In genomic region chr3:72080800-72081199, GRCh38 we compare ENCODE assay signal across 24 cellular contexts.
DNase-seq lines count a peak whose midpoint lies in the region; ATAC-seq, FAIRE-seq and TF ChIP-seq lines count a peak whose summit lies in the region.
"Had no signal": no experiment of that assay in that cellular context is flagged by ENCODE, and none has a peak within 500 bp of the region (broad histone marks: within the 10 kb centered on the region; RNA-seq: fewer than 3 reads in every experiment).

No MANE protein-coding gene starts in this region.

- H3K4me3 ChIP-seq in BLaER1 treated with 17β-estradiol and CSF1 and Interleukin-3, amounts not matched to agents 10 nM and 100 nM: no peak overlapping the region
- H3K4me3 ChIP-seq in K562: no peak overlapping the region
- H3K4me3 ChIP-seq: GM23338, Peyer's patch, SK-N-MC had no signal

- in situ Hi-C loops in K562 (cut with MboI): no loop called here

- H3K27ac Mint-ChIP-seq in IgD-negative memory B cell (peak overlapping the region in 2 of 3 donors; percentile 9 to 20), nephron progenitor cell (peak overlapping the region; percentile 25)
- H3K27ac Mint-ChIP-seq: CD4-positive, alpha-beta T cell; GM23338; H9 had no signal

- no peaks in the 10 kb centered on the region for H4K20me1 ChIP-seq in BLaER1 treated with 17β-estradiol and CSF1 and Interleukin-3, amounts not matched to agents 10 nM and 100 nM
- no peaks in the 10 kb centered on the region for H4K20me1 ChIP-seq in K562 (replicated peaks; ENCODE audit: control insufficient read depth, insufficient read depth, low read length)

- POLR2A ChIA-PET in K562 (lab: Yijun Ruan, JAX): no interaction called here

- WGBS in K562 (ENCODE audit: insufficient coverage, low coverage, missing lambda C conversion rate): 31% methylated on average over 5 of the region's 5 CpGs

- H3K4me2 ChIP-seq in BLaER1 treated with 17β-estradiol and CSF1 and Interleukin-3, amounts not matched to agents 10 nM and 100 nM: peak overlapping the region in 10 of 11 experiments; percentile 49 to 86 (median 68); a peak in 19 of 22 replicates
- no peak overlapping the region for H3K4me2 ChIP-seq in K562 (ENCODE audit: insufficient read depth, low read length)
- H3K4me2 ChIP-seq: GM23338 had no signal

- no peak overlapping the region for H2AFZ ChIP-seq in K562 (ENCODE audit: low read depth, low read length)

- DNase-seq in K562 (ENCODE audit: extremely low read depth in 1 of 4, low spot score in 3 of 4) (peak in 3 of 4 experiments; percentile 29 to 58 (median 33)), nephron progenitor cell (no peak), DMS79 (lab: John Stamatoyannopoulos, UW) (no peak), NCI-H345 (lab: John Stamatoyannopoulos, UW) (no peak), DMS79 treated with DMSO at 0.1 percent for 48 hours (lab: John Stamatoyannopoulos, UW) (no peak), SW480 (ENCODE audit: low spot score) (no peak)
- DNase-seq: 8988T; ACHN; CD4-positive, alpha-beta T cell; DMS53; GF-D8; H9; KG1; MM.1S; NCI-H2029; NCI-H526 treated with DMSO at 0.1 percent for 48 hours; OCI-M1; Peyer's patch; SHP77 treated with DMSO at 0.1 percent for 48 hours had no signal

- peak overlapping the region in 3 of 11 experiments; percentile 37 to 74 (median 67); a peak in 5 of 22 replicates for H3K27ac ChIP-seq in BLaER1 treated with 17β-estradiol and CSF1 and Interleukin-3, amounts not matched to agents 10 nM and 100 nM
- no peak overlapping the region for H3K27ac ChIP-seq in K562 (ENCODE audit: extremely low read depth, low read depth, low read length)
- H3K27ac ChIP-seq: Peyer's patch, SK-N-MC had no signal

- BruUV-seq in K562 (replicated peaks; lab: Mats Ljungman, UMichigan): no TSS peak

- peaks cover 21% of the 10 kb centered on the region for H3K27me3 Mint-ChIP-seq in IgD-negative memory B cell
- no peaks in the 10 kb centered on the region for H3K27me3 Mint-ChIP-seq in nephron progenitor cell (ENCODE audit: low read depth, poor library complexity)
- H3K27me3 Mint-ChIP-seq: CD4-positive, alpha-beta T cell had no signal

- H3K9ac ChIP-seq in BLaER1 treated with 17β-estradiol and CSF1 and Interleukin-3, amounts not matched to agents 10 nM and 100 nM: no peak overlapping the region
- no peak overlapping the region for H3K9ac ChIP-seq in K562 (ENCODE audit: insufficient read depth in 1 of 2, low read depth in 2 of 2, low read length in 2 of 2)

- peaks cover 10 to 22% (median 17%) of the 10 kb centered on the region in 11 experiments for H3K9me3 ChIP-seq in BLaER1 treated with 17β-estradiol and CSF1 and Interleukin-3, amounts not matched to agents 10 nM and 100 nM (replicated peaks in 1 of 11)
- H3K9me3 ChIP-seq in K562 (replicated peaks; ENCODE audit: control insufficient read depth, insufficient read depth, low read depth, low read length): no peaks in the 10 kb centered on the region
- H3K9me3 ChIP-seq: Peyer's patch had no signal

- no peaks in the 10 kb centered on the region for H3K9me1 ChIP-seq in K562 (ENCODE audit: control insufficient read depth, insufficient read depth, low read length)

- CTCF ChIA-PET in K562 (lab: Yijun Ruan, JAX; ENCODE audit: low intra/inter-chr PET ratio): no interaction called here

- no peaks in the 10 kb centered on the region for H3K79me2 ChIP-seq in K562 (ENCODE audit: control insufficient read depth, insufficient read depth, low read length)

- H3K4me3 Mint-ChIP-seq in IgD-negative memory B cell (peak overlapping the region in 2 of 4 donors; percentile 30 to 64), nephron progenitor cell (no peak overlapping the region)
- H3K4me3 Mint-ChIP-seq: CD4-positive, alpha-beta T cell; GM23338; H9 had no signal

- 0 out of 22 replicates have a peak, but pooled peaks cover 0 to 2% (median 0%) of the 10 kb centered on the region in 11 experiments for H3K36me3 ChIP-seq in BLaER1 treated with 17β-estradiol and CSF1 and Interleukin-3, amounts not matched to agents 10 nM and 100 nM
- H3K36me3 ChIP-seq in K562 (ENCODE audit: control insufficient read depth, insufficient read depth, low read length): no peaks in the 10 kb centered on the region
- H3K36me3 ChIP-seq: Peyer's patch had no signal

- intact Hi-C loops in K562 (cut with micrococcal nuclease): loop anchor here (10.0 kb wide), 2 partner anchors 76 to 126 kb away; no protein-coding TSS in a partner anchor

- no peaks in the 10 kb centered on the region for H3K36me3 Mint-ChIP-seq in IgD-negative memory B cell
- peaks cover 16% of the 10 kb centered on the region for H3K36me3 Mint-ChIP-seq in nephron progenitor cell (ENCODE audit: low read depth)

- H3K4me1 ChIP-seq in BLaER1 treated with 17β-estradiol and CSF1 and Interleukin-3, amounts not matched to agents 10 nM and 100 nM: peaks cover 56 to 72% (median 65%) of the 10 kb centered on the region in 10 experiments
- H3K4me1 ChIP-seq in K562 (replicated peaks in 1 of 2; ENCODE audit: control insufficient read depth in 2 of 2, insufficient read depth in 2 of 2, low read length in 2 of 2): peaks cover 15 to 34% of the 10 kb centered on the region in 2 experiments

- H3K9me3 Mint-ChIP-seq in IgD-negative memory B cell (no peaks in the 10 kb centered on the region), nephron progenitor cell (peaks cover 20% of the 10 kb centered on the region)
- H3K9me3 Mint-ChIP-seq: CD4-positive, alpha-beta T cell had no signal

- TF ChIP-seq POLR2A in K562 (conservative IDR thresholded peaks at IDR 0.05): no peak

- TF ChIP-seq RAD21 in K562 (CRISPR knock-in tag; conservative IDR thresholded peaks at IDR 0.05 in 1 of 2, IDR thresholded peaks at IDR 0.05 in 1 of 2): no peak

- TF ChIP-seq CTCF in K562 (IDR thresholded peaks at IDR 0.05 in 2 of 3, conservative IDR thresholded peaks at IDR 0.05 in 1 of 3; ENCODE audit: insufficient read depth in 2 of 3, low read depth in 1 of 3, low read length in 3 of 3) (no peak), nephron progenitor cell (IDR thresholded peaks at IDR 0.05) (no peak)

- peak; percentile 92 for TF ChIP-seq EP300 in K562 (IDR thresholded peaks at IDR 0.05; ENCODE audit: low read length)

- H3K4me1 Mint-ChIP-seq in IgD-negative memory B cell (peaks cover 57 to 65% (median 59%) of the 10 kb centered on the region in 3 donors), nephron progenitor cell (peaks cover 66% of the 10 kb centered on the region)

- no peaks in the 10 kb centered on the region for H3K27me3 ChIP-seq in BLaER1 treated with 17β-estradiol and CSF1 and Interleukin-3, amounts not matched to agents 10 nM and 100 nM
- H3K27me3 ChIP-seq in K562 (ENCODE audit: control insufficient read depth in 2 of 2, insufficient read depth in 2 of 2, low read length in 2 of 2): no peaks in the 10 kb centered on the region
- H3K27me3 ChIP-seq: Peyer's patch had no signal

- no peak for ATAC-seq in K562
- ATAC-seq: GM23338, HepG2 had no signal

- no peak for FAIRE-seq in K562 (lab: Jason Lieb, UNC)
- FAIRE-seq: HepG2 had no signal

TF ChIP-seq in K562, 482 proteins besides CTCF, POLR2A, EP300 and RAD21 (continues in another document):
- TF ChIP-seq RBM25 (IDR thresholded peaks at IDR 0.05; ENCODE audit: low read depth, low read length, severe bottlenecking): no peak
- TF ChIP-seq ZFP36 (IDR thresholded peaks at IDR 0.05; ENCODE audit: low read depth, low read length, partially characterized antibody): no peak
- peak; percentile 93 for TF ChIP-seq CBFA2T2 (conservative IDR thresholded peaks at IDR 0.05)
- peak; percentile 43; the same call in 1 of the 2 replicates for TF ChIP-seq EHMT2 (IDR thresholded peaks at IDR 0.05)
- peak; percentile 50 for TF ChIP-seq NFIC (IDR thresholded peaks at IDR 0.05)
- TF ChIP-seq ZMIZ1 (IDR thresholded peaks at IDR 0.05; ENCODE audit: low read depth in 2 of 2, low read length in 2 of 2): peak in 1 of 2 experiments; percentile 53; a peak in 1 of 4 replicates
- peak in 1 of 2 experiments; percentile 52; a peak in 1 of 4 replicates for TF ChIP-seq RCOR1 (IDR thresholded peaks at IDR 0.05; ENCODE audit: borderline replicate concordance in 1 of 2, low read depth in 2 of 2, low read length in 2 of 2)
- TF ChIP-seq TEAD4 (IDR thresholded peaks at IDR 0.05; ENCODE audit: low read length): peak; percentile 97
- TF ChIP-seq TEAD4 (CRISPR knock-in tag; IDR thresholded peaks at IDR 0.05; ENCODE audit: borderline replicate concordance): no peak
- 0 out of 2 replicates have a peak, but pooled peaks have one; percentile 43 for TF ChIP-seq CC2D1A (IDR thresholded peaks at IDR 0.05)
- peak in 1 of 2 experiments; percentile 69; a peak in 2 of 4 replicates for TF ChIP-seq TBL1XR1 (IDR thresholded peaks at IDR 0.05; ENCODE audit: low read length in 2 of 2)

Comparison
In these comparisons a context has a peak if more than half of its experiments do, and no peak if none do; other contexts are left out.
1. DNase-seq: peak in K562 (3 of 4); none in nephron progenitor cell (single experiment), DMS79 (single experiment), NCI-H345 (single experiment), DMS79 treated with DMSO at 0.1 percent for 48 hours (single experiment) and SW480 (single experiment).